In the genomic region with DNA sequence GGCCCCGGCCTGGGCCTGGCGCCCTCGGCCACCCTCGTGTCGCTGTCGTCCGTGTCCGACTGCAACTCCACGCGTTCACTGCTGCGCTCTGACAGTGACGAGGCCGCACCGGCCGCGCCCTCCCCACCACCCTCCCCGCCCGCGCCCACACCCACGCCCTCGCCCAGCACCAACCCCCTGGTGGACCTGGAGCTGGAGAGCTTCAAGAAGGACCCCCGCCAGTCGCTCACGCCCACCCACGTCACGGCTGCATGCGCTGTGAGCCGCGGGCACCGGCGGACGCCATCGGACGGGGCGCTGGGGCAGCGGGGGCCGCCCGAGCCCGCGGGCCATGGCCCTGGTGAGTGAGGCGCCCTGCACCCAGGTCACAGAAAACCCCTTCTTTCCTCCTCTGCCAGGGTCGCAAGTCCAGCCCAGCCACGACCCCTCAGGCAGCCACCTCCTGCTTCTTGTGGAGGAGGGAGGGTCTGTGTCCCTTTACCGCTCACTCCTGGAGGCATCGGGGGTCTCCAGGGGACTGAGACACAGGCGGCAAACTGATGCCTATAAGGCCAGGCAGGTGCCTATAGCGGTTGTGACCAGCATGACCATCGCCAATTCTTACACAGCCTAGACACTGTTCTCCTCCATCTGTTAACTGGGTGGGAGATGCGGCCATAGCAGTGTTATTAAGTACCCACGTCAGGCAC, we compare ENCODE assay signal across 25 cellular contexts. TPM values are rescaled to one million over a fixed set of nuclear protein-coding genes. Genes with fewer than 3 reads are reported as not detected.
"Had no signal": no experiment of that assay in that cellular context is flagged by ENCODE, and none has a peak within 500 bp of the region (broad histone marks: within the 10 kb centered on the region; RNA-seq: fewer than 3 reads in every experiment).

No MANE protein-coding gene starts in this region.

- ATAC-seq: HepG2 had no signal

- DNase-seq: IMR-90, Kasumi-1, MM.1S, NCI-H1092 treated with DMSO at 0.1 percent for 48 hours, NCI-H1436, NCI-H187, NCI-H2029, NCI-H2081 treated with DMSO at 0.1 percent for 48 hours, NCI-H2171, NCI-H226, NCI-H446, NCI-H510A, NCI-H524 treated with DMSO at 0.1 percent for 48 hours, NCI-H69, NCI-H774, Right ventricle myocardium superior, RPMI8226, SIG-M5 had no signal

- H3K27ac ChIP-seq: KMS-11, SJSA1, SK-N-MC had no signal

- H3K4me2 ChIP-seq: KMS-11 had no signal

- H3K4me3 ChIP-seq: SJSA1, SK-N-MC had no signal

- H3K9ac ChIP-seq: KMS-11 had no signal

- H3K9me3 ChIP-seq: SJSA1 had no signal

- H3K36me3 ChIP-seq: SJSA1 had no signal

- FAIRE-seq: HepG2, RCC 7860 had no signal

RNA-seq across cellular contexts. Expression of a gene that starts 4.2 kb away (rescaled TPM):
- total RNA-seq: HepG2, IMR-90, M059J, Right ventricle myocardium superior, SJSA1 had no signal
- polyA plus RNA-seq: HepG2, IMR-90 had no signal

RNA-seq across cellular contexts. Expression of a gene that starts 12.5 kb away (rescaled TPM):
- total RNA-seq: HT1080, M059J, Right ventricle myocardium superior, SJSA1 had no signal
